ENCODE assay signal across 8 cellular contexts in the genomic region with DNA sequence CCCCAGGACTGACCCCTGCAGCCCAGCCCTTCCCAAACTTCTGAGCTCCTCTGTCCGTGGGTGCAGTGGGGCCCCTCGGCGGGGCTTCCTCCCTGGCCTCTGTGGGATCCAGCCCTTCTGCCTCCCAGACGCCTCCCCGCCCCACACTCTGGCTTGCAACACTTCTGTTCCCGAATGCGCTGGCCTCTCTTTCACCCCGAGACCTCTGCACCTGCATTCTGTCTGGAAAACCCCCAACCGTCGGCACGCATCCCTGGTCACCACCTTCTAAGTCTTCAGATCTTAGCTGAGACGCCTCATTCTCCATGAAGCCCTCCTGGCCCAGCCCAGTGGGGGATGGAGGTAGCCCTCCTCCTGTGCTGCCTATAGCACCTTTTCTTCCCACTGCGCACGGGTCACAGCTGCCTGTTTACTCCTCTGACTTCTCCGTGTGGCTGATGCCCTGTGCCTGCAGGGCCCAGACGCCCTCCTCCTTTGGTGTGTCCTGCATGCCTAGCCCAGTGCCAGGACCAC. TPM values are rescaled to one million over a fixed set of nuclear protein-coding genes. Genes with fewer than 3 reads are reported as not detected.
DNase-seq lines count a peak whose midpoint lies in the region; FAIRE-seq and TF ChIP-seq lines count a peak whose summit lies in the region.

No MANE protein-coding gene starts in this region.

- H3K4me1 ChIP-seq in NT2/D1 (ENCODE audit: insufficient read depth, insufficient read length) (peaks cover 32% of the 10 kb centered on the region), osteoblast (ENCODE audit: insufficient read depth, low read length) (peaks cover 4% of the 10 kb centered on the region), uterus (no peaks in the 10 kb centered on the region)

- H3K9me3 ChIP-seq in NT2/D1 (ENCODE audit: insufficient read depth, low read length): no peaks in the 10 kb centered on the region
- H3K9me3 ChIP-seq in osteoblast (ENCODE audit: low read depth, low read length): no peaks in the 10 kb centered on the region
- no peaks in the 10 kb centered on the region for H3K9me3 ChIP-seq in uterus

- H3K4me2 ChIP-seq in osteoblast (ENCODE audit: insufficient read depth, low read length): no peak overlapping the region

- peaks cover 1% of the 10 kb centered on the region for H3K27me3 Mint-ChIP-seq in glutamatergic neuron (ENCODE audit: unreplicated experiment)

- H3K27ac Mint-ChIP-seq in glutamatergic neuron (ENCODE audit: unreplicated experiment): no peak overlapping the region

- intact Hi-C loops in uterus (cut with DNase I; ENCODE audit: low total_unique reads): loop anchor here (10.0 kb wide), 1 partner anchor 167 kb away; no protein-coding TSS in a partner anchor

- H2AFZ ChIP-seq in osteoblast (ENCODE audit: low read length): no peak overlapping the region

- in situ Hi-C loops in brain microvascular endothelial cell (cut with HindIII; ENCODE audit: low pct_ligation_motif_present, low sequenced_read_pairs): no loop called here

- no peak overlapping the region for H3K4me3 Mint-ChIP-seq in glutamatergic neuron (ENCODE audit: unreplicated experiment)

- no peak for TF ChIP-seq CTCF in GM12875 (IDR thresholded peaks at IDR 0.05; ENCODE audit: borderline replicate concordance, insufficient read depth, low read depth, low read length)
- no peak for TF ChIP-seq CTCF in brain microvascular endothelial cell (IDR thresholded peaks at IDR 0.05; ENCODE audit: low read depth, low read length, missing control alignments)
- TF ChIP-seq CTCF in osteoblast (IDR thresholded peaks at IDR 0.05; ENCODE audit: extremely low read depth, low read depth, low read length): no peak
- TF ChIP-seq CTCF in glutamatergic neuron (IDR thresholded peaks at IDR 0.05; ENCODE audit: partially characterized antibody, unreplicated experiment): no peak
- TF ChIP-seq CTCF in uterus (IDR thresholded peaks at IDR 0.05): no peak

- H3K36me3 ChIP-seq in NT2/D1 (ENCODE audit: insufficient read depth, insufficient read length, low read length): no peaks in the 10 kb centered on the region
- no peaks in the 10 kb centered on the region for H3K36me3 ChIP-seq in brain microvascular endothelial cell (replicated peaks)
- H3K36me3 ChIP-seq in osteoblast (ENCODE audit: insufficient read depth, low read length): no peaks in the 10 kb centered on the region
- H3K36me3 ChIP-seq in uterus: no peaks in the 10 kb centered on the region

- H3K36me3 Mint-ChIP-seq in glutamatergic neuron (ENCODE audit: unreplicated experiment): no peaks in the 10 kb centered on the region

- peaks cover 3% of the 10 kb centered on the region for H3K9me3 Mint-ChIP-seq in glutamatergic neuron (ENCODE audit: unreplicated experiment)

- TF ChIP-seq POLR2A in uterus (IDR thresholded peaks at IDR 0.05): no peak

- H3K27ac ChIP-seq in brain microvascular endothelial cell (no peak overlapping the region), osteoblast (ENCODE audit: low read depth, low read length) (no peak overlapping the region), uterus (peak overlapping the region in 1 of 2 donors; percentile 54)

- FAIRE-seq in HTR-8/SVneo (lab: Jason Lieb, UNC): no peak

- no peaks in the 10 kb centered on the region for H3K79me2 ChIP-seq in osteoblast (ENCODE audit: insufficient read depth, low read length)

- H3K9ac ChIP-seq in NT2/D1 (ENCODE audit: insufficient read length, low read depth): peak overlapping the region; percentile 15

- H3K27me3 ChIP-seq in NT2/D1 (ENCODE audit: insufficient read depth, insufficient read length) (no peaks in the 10 kb centered on the region), brain microvascular endothelial cell (replicated peaks) (no peaks in the 10 kb centered on the region), osteoblast (ENCODE audit: insufficient read depth, low read length) (no peaks in the 10 kb centered on the region), uterus (no peaks in the 10 kb centered on the region)

- no peaks in the 10 kb centered on the region for H4K20me1 ChIP-seq in osteoblast (ENCODE audit: insufficient read depth, low read length)

- peaks cover 3% of the 10 kb centered on the region for H3K4me1 Mint-ChIP-seq in glutamatergic neuron (ENCODE audit: low read depth, unreplicated experiment)

- DNase-seq in NT2/D1 (ENCODE audit: low read depth, low spot score) (no peak), brain microvascular endothelial cell (peak; percentile 9), osteoblast (ENCODE audit: insufficient read length, low spot score, missing footprints) (peak; percentile 8), glutamatergic neuron (no peak), NCI-H2081 treated with DMSO at 0.1 percent for 48 hours (lab: John Stamatoyannopoulos, UW) (no peak), HTR-8/SVneo (ENCODE audit: insufficient read length, low spot score) (no peak), uterus (no peak)

- H3K4me3 ChIP-seq in GM12875 (ENCODE audit: low read depth, low read length) (peak overlapping the region; percentile 13), NT2/D1 (ENCODE audit: insufficient read length, low read depth) (no peak overlapping the region), brain microvascular endothelial cell (ENCODE audit: low read depth, low read length) (no peak overlapping the region), osteoblast (ENCODE audit: insufficient read depth, low read length) (no peak overlapping the region), uterus (no peak overlapping the region)

RNA-seq across cellular contexts. Expression of a gene that starts 26.4 kb away (rescaled TPM):
- not detected in 2 replicates for total RNA-seq in osteoblast
- total RNA-seq in glutamatergic neuron (ENCODE audit: unreplicated experiment): not detected
- not detected for total RNA-seq in uterus

RNA-seq across cellular contexts. Expression of a gene that starts 43.8 kb away (rescaled TPM):
- total RNA-seq in osteoblast (8.0 and 11.5 TPM in 2 replicates), glutamatergic neuron (ENCODE audit: unreplicated experiment) (14.5 TPM), uterus (10 to 100 TPM in 2 of 4 donors, not detected in 2; 26.3 to 29.7 TPM)

Comparison
In these comparisons a context has a peak if more than half of its experiments do, and no peak if none do; other contexts are left out.
1. DNase-seq: peak in brain microvascular endothelial cell (single experiment) and osteoblast (single experiment); none in NT2/D1 (single experiment), glutamatergic neuron (single experiment), NCI-H2081 treated with DMSO at 0.1 percent for 48 hours (single experiment), HTR-8/SVneo (single experiment) and uterus (0 of 2).